ENCODE assay signal across 15 cellular contexts in genomic region chr3:38348903-38349302, GRCh38. TPM values are rescaled to one million over a fixed set of nuclear protein-coding genes. Genes with fewer than 3 reads are reported as not detected.
A peak's percentile ranks its signal among the peaks of the same experiment; 100 is the strongest.
DNase-seq lines count a peak whose midpoint lies in the region; ATAC-seq lines count a peak whose summit lies in the region.
"Had no signal": no experiment of that assay in that cellular context is flagged by ENCODE, and none has a peak within 500 bp of the region (broad histone marks: within the 10 kb centered on the region; RNA-seq: fewer than 3 reads in every experiment).

No MANE protein-coding gene starts in this region.

- no peaks in the 10 kb centered on the region for H3K9me3 Mint-ChIP-seq in activated CD8-positive, alpha-beta T cell treated with anti-CD3 and anti-CD28 coated beads, Interleukin-2, amount 10 ng/mL, durations not matched to agents 7 days and 5 days (ENCODE audit: insufficient read depth)
- H3K9me3 Mint-ChIP-seq: activated CD4-positive, alpha-beta memory T cell treated with anti-CD3 and anti-CD28 coated beads, Interleukin-2, amount 10 ng/mL, durations not matched to agents 7 days and 5 days; CD4-positive, alpha-beta memory T cell; naive thymus-derived CD4-positive, alpha-beta T cell had no signal

- H3K27ac Mint-ChIP-seq in activated CD8-positive, alpha-beta T cell treated with anti-CD3 and anti-CD28 coated beads, Interleukin-2, amount 10 ng/mL, durations not matched to agents 7 days and 5 days, result no peak overlapping the region
- H3K27ac Mint-ChIP-seq: activated CD4-positive, alpha-beta memory T cell treated with anti-CD3 and anti-CD28 coated beads, Interleukin-2, amount 10 ng/mL, durations not matched to agents 7 days and 5 days; CD4-positive, alpha-beta memory T cell; naive thymus-derived CD4-positive, alpha-beta T cell had no signal

- no peak overlapping the region for H3K4me3 Mint-ChIP-seq in activated CD8-positive, alpha-beta T cell treated with anti-CD3 and anti-CD28 coated beads, Interleukin-2, amount 10 ng/mL, durations not matched to agents 7 days and 5 days
- H3K4me3 Mint-ChIP-seq: activated CD4-positive, alpha-beta memory T cell treated with anti-CD3 and anti-CD28 coated beads, Interleukin-2, amount 10 ng/mL, durations not matched to agents 7 days and 5 days had no signal

- peaks cover 8% of the 10 kb centered on the region for H3K36me3 Mint-ChIP-seq in activated CD8-positive, alpha-beta T cell treated with anti-CD3 and anti-CD28 coated beads, Interleukin-2, amount 10 ng/mL, durations not matched to agents 7 days and 5 days (ENCODE audit: low read depth)
- H3K36me3 Mint-ChIP-seq: CD4-positive, alpha-beta memory T cell had no signal

- H3K4me1 Mint-ChIP-seq in activated CD8-positive, alpha-beta T cell treated with anti-CD3 and anti-CD28 coated beads, Interleukin-2, amount 10 ng/mL, durations not matched to agents 7 days and 5 days (ENCODE audit: low read depth), result peaks cover 18% of the 10 kb centered on the region

- POLR2A ChIA-PET in activated CD8-positive, alpha-beta T cell treated with anti-CD3 and anti-CD28 coated beads, Interleukin-2, amount 10 ng/mL, durations not matched to agents 7 days and 5 days (lab: Charles Lee), result no interaction called here

- H3K9me3 ChIP-seq in adipocyte (ENCODE audit: control insufficient read depth, low read length), result no peaks in the 10 kb centered on the region
- H3K9me3 ChIP-seq: Peyer's patch had no signal

- DNase-seq in CD1c-positive myeloid dendritic cell (ENCODE audit: extremely low spot score), result peak; percentile 84
- peak; percentile 64 for DNase-seq in HT1080 (ENCODE audit: low read depth)
- peak; percentile 36 for DNase-seq in adipocyte (ENCODE audit: low read depth)
- DNase-seq in hepatic stellate cell (ENCODE audit: low spot score), result peak; percentile 27
- DNase-seq in activated T-cell treated with anti-CD3 and anti-CD28 coated beads for 4 hours, result no peak
- no peak for DNase-seq in activated CD8-positive, alpha-beta T cell treated with anti-CD3 and anti-CD28 coated beads, Interleukin-2, amount 10 ng/mL, durations not matched to agents 7 days and 5 days
- DNase-seq: activated CD4-positive, alpha-beta memory T cell treated with anti-CD3 and anti-CD28 coated beads, Interleukin-2, amount 10 ng/mL, durations not matched to agents 7 days and 5 days; CD4-positive, alpha-beta memory T cell; naive thymus-derived CD4-positive, alpha-beta T cell; NCI-H1105; Peyer's patch; sigmoid colon; substantia nigra had no signal

- H3K27me3 ChIP-seq in adipocyte (replicated peaks; ENCODE audit: control insufficient read depth, insufficient read depth, low read length), result no peaks in the 10 kb centered on the region
- H3K27me3 ChIP-seq: Peyer's patch, sigmoid colon had no signal

- H3K27me3 Mint-ChIP-seq in activated CD8-positive, alpha-beta T cell treated with anti-CD3 and anti-CD28 coated beads, Interleukin-2, amount 10 ng/mL, durations not matched to agents 7 days and 5 days (ENCODE audit: low read depth), result peaks cover 3% of the 10 kb centered on the region
- H3K27me3 Mint-ChIP-seq: CD4-positive, alpha-beta memory T cell had no signal

- ATAC-seq in GM21717 (IDR thresholded peaks at IDR 0.05; ENCODE audit: unreplicated experiment) (no peak), GM18520 (IDR thresholded peaks at IDR 0.05; ENCODE audit: unreplicated experiment) (no peak)
- ATAC-seq in activated CD8-positive, alpha-beta T cell treated with anti-CD3 and anti-CD28 coated beads, Interleukin-2, amount 10 ng/mL, durations not matched to agents 7 days and 5 days, result no peak
- ATAC-seq: naive thymus-derived CD4-positive, alpha-beta T cell had no signal

- no peak overlapping the region for H3K4me3 ChIP-seq in adipocyte (ENCODE audit: low read length)
- H3K4me3 ChIP-seq: Peyer's patch, sigmoid colon had no signal

- no peak overlapping the region for H3K9ac ChIP-seq in adipocyte (ENCODE audit: low read length)

- peaks cover 4% of the 10 kb centered on the region for H3K36me3 ChIP-seq in adipocyte (ENCODE audit: control insufficient read depth, insufficient read depth, low read length, severe bottlenecking)
- H3K36me3 ChIP-seq: Peyer's patch, sigmoid colon had no signal

- CTCF ChIA-PET in activated CD8-positive, alpha-beta T cell treated with anti-CD3 and anti-CD28 coated beads, Interleukin-2, amount 10 ng/mL, durations not matched to agents 7 days and 5 days (lab: Charles Lee), result interaction anchor here (1.0 kb wide), 1 partner anchor 131 kb away, joined by 5 read pairs; no protein-coding TSS in a partner anchor

- peaks cover 21% of the 10 kb centered on the region for H3K4me1 ChIP-seq in adipocyte (ENCODE audit: control insufficient read depth, insufficient read depth, low read length)

RNA-seq across cellular contexts. Expression of gene XYLB, which starts 2.3 kb away (rescaled TPM):
- 11.0 and 11.6 TPM in 2 replicates for total RNA-seq in HT1080 (2014; rRNA removed; shearing (Covaris generic))
- 4.6 and 6.0 TPM in 2 replicates for polyA plus RNA-seq in HT1080 (2015; cell fraction: cytosol; rRNA removed)
- 9.1 and 11.8 TPM in 2 replicates for polyA plus RNA-seq in HT1080 (2015; cell fraction: nucleus; rRNA removed)
- total RNA-seq in activated CD8-positive, alpha-beta T cell treated with anti-CD3 and anti-CD28 coated beads, Interleukin-2, amount 10 ng/mL, durations not matched to agents 7 days and 5 days, result 1 to 10 TPM; 5.3 to 6.1 TPM

Comparison
In these comparisons a context has a peak if more than half of its experiments do, and no peak if none do; other contexts are left out.
1. DNase-seq: peak in CD1c-positive myeloid dendritic cell (single experiment), HT1080 (single experiment), adipocyte (single experiment) and hepatic stellate cell (single experiment); none in activated T-cell treated with anti-CD3 and anti-CD28 coated beads for 4 hours (single experiment) and activated CD8-positive, alpha-beta T cell treated with anti-CD3 and anti-CD28 coated beads, Interleukin-2, amount 10 ng/mL, durations not matched to agents 7 days and 5 days (single experiment).